ENCODE assay signal across 13 cellular contexts in the genomic region with DNA sequence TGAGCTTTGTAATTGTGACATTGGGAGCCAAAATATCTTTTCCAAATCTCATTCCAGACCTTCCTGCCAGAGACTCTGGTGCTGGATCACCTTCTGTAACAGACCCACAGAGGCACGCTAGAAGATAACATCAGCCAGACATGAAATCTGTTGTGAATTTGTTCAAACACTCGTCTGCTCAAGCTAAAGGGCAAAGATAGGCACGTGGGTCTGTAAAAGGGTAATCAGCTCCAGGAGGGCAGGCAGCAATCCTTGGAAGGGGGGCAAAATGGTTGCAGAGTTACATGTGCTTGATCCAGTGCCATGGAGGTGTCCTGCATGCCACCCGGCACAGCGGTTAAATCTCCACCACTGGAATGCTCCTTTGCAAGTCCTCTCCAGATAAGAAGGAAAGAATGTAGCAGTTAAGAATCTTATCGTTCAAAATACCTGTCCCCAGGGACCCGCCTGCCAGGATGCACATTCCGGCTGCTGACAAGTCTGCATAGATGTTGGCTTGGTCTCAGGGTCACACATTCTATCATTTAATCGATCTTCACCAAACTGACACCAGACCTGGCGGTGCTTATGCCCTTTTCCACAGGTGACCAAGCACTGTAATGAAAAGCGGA.
DNase-seq lines count a peak whose midpoint lies in the region; ATAC-seq, FAIRE-seq and TF ChIP-seq lines count a peak whose summit lies in the region.
"Had no signal": no experiment of that assay in that cellular context is flagged by ENCODE, and none has a peak within 500 bp of the region (broad histone marks: within the 10 kb centered on the region; RNA-seq: fewer than 3 reads in every experiment).

No MANE protein-coding gene starts in this region.

- no peaks in the 10 kb centered on the region for H3K36me3 ChIP-seq in BLaER1 treated with 17β-estradiol and CSF1 and Interleukin-3, amounts not matched to agents 10 nM and 100 nM
- H3K36me3 ChIP-seq in astrocyte (ENCODE audit: insufficient read depth, low read length) (no peaks in the 10 kb centered on the region), rectal smooth muscle tissue (ENCODE audit: control insufficient read depth, insufficient read depth, low read length) (no peaks in the 10 kb centered on the region)
- no peaks in the 10 kb centered on the region for H3K36me3 ChIP-seq in effector memory CD4-positive, alpha-beta T cell (ENCODE audit: control insufficient read depth, insufficient read depth, low read length)

- peaks cover 0 to 13% (median 6%) of the 10 kb centered on the region in 11 experiments; a peak in 10 of 22 replicates for H3K9me3 ChIP-seq in BLaER1 treated with 17β-estradiol and CSF1 and Interleukin-3, amounts not matched to agents 10 nM and 100 nM (replicated peaks in 1 of 11)
- no peaks in the 10 kb centered on the region for H3K9me3 ChIP-seq in astrocyte (ENCODE audit: insufficient read depth, low read depth, low read length)
- H3K9me3 ChIP-seq in effector memory CD4-positive, alpha-beta T cell (ENCODE audit: control insufficient read depth, low read length): no peaks in the 10 kb centered on the region

- H3K36me3 Mint-ChIP-seq in astrocyte (ENCODE audit: low read depth, unreplicated experiment): peaks cover 10% of the 10 kb centered on the region

- peaks cover 3% of the 10 kb centered on the region for H3K4me1 Mint-ChIP-seq in astrocyte (ENCODE audit: low read depth, unreplicated experiment)
- no peaks in the 10 kb centered on the region for H3K4me1 Mint-ChIP-seq in stimulated activated naive CD8-positive, alpha-beta T cell treated with anti-CD3 and anti-CD28 coated beads, Interleukin-15, amount 100 ng/mL, for 72 hours
- H3K4me1 Mint-ChIP-seq: H9 had no signal

- H3K4me2 ChIP-seq in BLaER1 treated with 17β-estradiol and CSF1 and Interleukin-3, amounts not matched to agents 10 nM and 100 nM: peak overlapping the region; percentile 13 to 60 (median 39); a peak in 21 of 22 replicates
- no peak overlapping the region for H3K4me2 ChIP-seq in astrocyte (ENCODE audit: low read length)

- H3K4me3 ChIP-seq in BLaER1 treated with 17β-estradiol and CSF1 and Interleukin-3, amounts not matched to agents 10 nM and 100 nM: no peak overlapping the region
- H3K4me3 ChIP-seq in astrocyte (ENCODE audit: insufficient read depth, low read depth, low read length) (no peak overlapping the region), rectal smooth muscle tissue (ENCODE audit: low read length) (no peak overlapping the region)
- H3K4me3 ChIP-seq in effector memory CD4-positive, alpha-beta T cell (ENCODE audit: insufficient read depth, low read depth, low read length, poor library complexity, severe bottlenecking): no peak overlapping the region

- H3K27me3 ChIP-seq in BLaER1 treated with 17β-estradiol and CSF1 and Interleukin-3, amounts not matched to agents 10 nM and 100 nM: no peaks in the 10 kb centered on the region
- no peaks in the 10 kb centered on the region for H3K27me3 ChIP-seq in astrocyte (ENCODE audit: insufficient read depth, low read length)
- no peaks in the 10 kb centered on the region for H3K27me3 ChIP-seq in rectal smooth muscle tissue (ENCODE audit: control insufficient read depth, insufficient read depth, low read length)
- no peaks in the 10 kb centered on the region for H3K27me3 ChIP-seq in effector memory CD4-positive, alpha-beta T cell (replicated peaks; ENCODE audit: control insufficient read depth, insufficient read depth, low read length, poor library complexity, severe bottlenecking)

- TF ChIP-seq CTCF in astrocyte (IDR thresholded peaks at IDR 0.05; ENCODE audit: insufficient read depth, low read depth, low read length): no peak

- H4K20me1 ChIP-seq in BLaER1 treated with 17β-estradiol and CSF1 and Interleukin-3, amounts not matched to agents 10 nM and 100 nM: no peaks in the 10 kb centered on the region
- no peaks in the 10 kb centered on the region for H4K20me1 ChIP-seq in astrocyte (ENCODE audit: insufficient read depth, low read length)

- peaks cover 3% of the 10 kb centered on the region for H3K27me3 Mint-ChIP-seq in astrocyte (ENCODE audit: low read depth, unreplicated experiment)
- no peaks in the 10 kb centered on the region for H3K27me3 Mint-ChIP-seq in stimulated activated naive CD8-positive, alpha-beta T cell treated with anti-CD3 and anti-CD28 coated beads, Interleukin-15, amount 100 ng/mL, for 72 hours

- no peaks in the 10 kb centered on the region for H3K79me2 ChIP-seq in astrocyte (ENCODE audit: insufficient read depth, low read length)

- no peaks in the 10 kb centered on the region for H3K9me3 Mint-ChIP-seq in astrocyte (ENCODE audit: unreplicated experiment)
- H3K9me3 Mint-ChIP-seq in stimulated activated naive CD8-positive, alpha-beta T cell treated with anti-CD3 and anti-CD28 coated beads, Interleukin-15, amount 100 ng/mL, for 72 hours: no peaks in the 10 kb centered on the region
- H3K9me3 Mint-ChIP-seq: activated T-helper 1 cell treated with anti-CD3 and anti-CD28 coated beads, Interleukin-12 subunit alpha, Interleukin-12 subunit beta, Interleukin-2, Interleukin-4 antibody, amounts not matched to agents 30 ng/mL and 10 ng/mL and 1 ng/mL, durations not matched to agents 14 hours and 24 hours and 36 hours; H9 had no signal

- no peak overlapping the region for H3K27ac ChIP-seq in BLaER1 treated with 17β-estradiol and CSF1 and Interleukin-3, amounts not matched to agents 10 nM and 100 nM
- no peak overlapping the region for H3K27ac ChIP-seq in astrocyte (ENCODE audit: low read depth, low read length)
- H3K27ac ChIP-seq in rectal smooth muscle tissue (ENCODE audit: low read depth, low read length): peak overlapping the region; percentile 88
- no peak overlapping the region for H3K27ac ChIP-seq in effector memory CD4-positive, alpha-beta T cell (ENCODE audit: insufficient read depth, low read length, poor library complexity, severe bottlenecking)

- H2AFZ ChIP-seq in astrocyte (ENCODE audit: low read depth, low read length): no peak overlapping the region

- H3K4me1 ChIP-seq in BLaER1 treated with 17β-estradiol and CSF1 and Interleukin-3, amounts not matched to agents 10 nM and 100 nM: peaks cover 12 to 43% (median 32%) of the 10 kb centered on the region in 10 experiments; a peak in 19 of 20 replicates
- no peaks in the 10 kb centered on the region for H3K4me1 ChIP-seq in astrocyte (ENCODE audit: insufficient read depth, low read length)
- peaks cover 15% of the 10 kb centered on the region for H3K4me1 ChIP-seq in rectal smooth muscle tissue (ENCODE audit: control insufficient read depth, insufficient read depth, low read length)
- H3K4me1 ChIP-seq in effector memory CD4-positive, alpha-beta T cell (ENCODE audit: control insufficient read depth, insufficient read depth, low read length, poor library complexity, severe bottlenecking): no peaks in the 10 kb centered on the region

- ATAC-seq in stimulated activated naive CD8-positive, alpha-beta T cell treated with anti-CD3 and anti-CD28 coated beads, Interleukin-15, amount 100 ng/mL, for 72 hours: no peak

- in situ Hi-C loops in ACHN (cut with HindIII; ENCODE audit: low pct_ligation_motif_present, low pct_unique_long_range_greater_than_20kb, low sequenced_read_pairs): no loop called here

- DNase-seq in astrocyte (ENCODE audit: low read depth): peak; percentile 9
- peak; percentile 96 for DNase-seq in islet precursor cell
- no peak for DNase-seq in stimulated activated naive CD8-positive, alpha-beta T cell treated with anti-CD3 and anti-CD28 coated beads, Interleukin-15, amount 100 ng/mL, for 72 hours
- no peak for DNase-seq in effector memory CD4-positive, alpha-beta T cell
- no peak for DNase-seq in medulla oblongata (ENCODE audit: extremely low spot score)
- DNase-seq in ACHN: no peak
- DNase-seq: activated CD4-positive, alpha-beta T cell treated with anti-CD3 and anti-CD28 coated beads for 48 hours; erythroblast; H9 had no signal

- H3K9ac ChIP-seq in BLaER1 treated with 17β-estradiol and CSF1 and Interleukin-3, amounts not matched to agents 10 nM and 100 nM: no peak overlapping the region
- H3K9ac ChIP-seq in astrocyte (ENCODE audit: low read length): no peak overlapping the region
- H3K9ac ChIP-seq in rectal smooth muscle tissue (ENCODE audit: low read length): peak overlapping the region; percentile 21

- no peak overlapping the region for H3K27ac Mint-ChIP-seq in astrocyte (ENCODE audit: unreplicated experiment)
- H3K27ac Mint-ChIP-seq in stimulated activated naive CD8-positive, alpha-beta T cell treated with anti-CD3 and anti-CD28 coated beads, Interleukin-15, amount 100 ng/mL, for 72 hours: no peak overlapping the region
- H3K27ac Mint-ChIP-seq: activated T-helper 1 cell treated with anti-CD3 and anti-CD28 coated beads, Interleukin-12 subunit alpha, Interleukin-12 subunit beta, Interleukin-2, Interleukin-4 antibody, amounts not matched to agents 30 ng/mL and 10 ng/mL and 1 ng/mL, durations not matched to agents 14 hours and 24 hours and 36 hours; H9 had no signal

- no peak overlapping the region for H3K4me3 Mint-ChIP-seq in astrocyte (ENCODE audit: unreplicated experiment)
- no peak overlapping the region for H3K4me3 Mint-ChIP-seq in stimulated activated naive CD8-positive, alpha-beta T cell treated with anti-CD3 and anti-CD28 coated beads, Interleukin-15, amount 100 ng/mL, for 72 hours
- H3K4me3 Mint-ChIP-seq: activated T-helper 1 cell treated with anti-CD3 and anti-CD28 coated beads, Interleukin-12 subunit alpha, Interleukin-12 subunit beta, Interleukin-2, Interleukin-4 antibody, amounts not matched to agents 30 ng/mL and 10 ng/mL and 1 ng/mL, durations not matched to agents 14 hours and 24 hours and 36 hours; H9 had no signal

- no peak for FAIRE-seq in astrocyte (lab: Jason Lieb, UNC)
- FAIRE-seq: bronchial epithelial cell had no signal

Comparison
In these comparisons a context has a peak if more than half of its experiments do, and no peak if none do; other contexts are left out.
1. DNase-seq: peak in astrocyte (single experiment) and islet precursor cell (single experiment); none in stimulated activated naive CD8-positive, alpha-beta T cell treated with anti-CD3 and anti-CD28 coated beads, Interleukin-15, amount 100 ng/mL, for 72 hours (0 of 2), effector memory CD4-positive, alpha-beta T cell (0 of 3), medulla oblongata (single experiment) and ACHN (single experiment).